Comparison of ENCODE assay signal across 27 cellular contexts in the genomic region with DNA sequence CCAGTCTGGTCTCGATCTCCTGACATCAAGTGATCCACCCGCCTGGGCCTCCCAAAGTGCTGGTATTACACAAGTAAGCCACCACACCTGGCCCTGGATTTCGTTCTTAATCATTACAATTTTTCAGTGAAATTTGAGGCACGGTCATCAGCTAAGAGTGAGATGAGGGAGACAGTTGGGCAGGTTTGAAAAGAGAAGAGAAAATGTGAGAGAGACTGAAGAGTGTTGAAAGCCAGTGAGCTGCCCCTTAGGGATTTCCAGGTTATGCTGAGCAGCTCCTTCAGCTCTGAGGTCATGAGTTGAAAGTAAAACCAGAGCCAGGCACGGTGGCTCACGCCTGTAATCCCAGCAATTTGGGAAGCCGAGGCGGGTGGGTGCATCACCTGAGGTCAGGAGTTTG. TPM values are rescaled to one million over a fixed set of nuclear protein-coding genes. Genes with fewer than 3 reads are reported as not detected.
A peak's percentile ranks its signal among the peaks of the same experiment; 100 is the strongest.
DNase-seq lines count a peak whose midpoint lies in the region; ATAC-seq, FAIRE-seq and TF ChIP-seq lines count a peak whose summit lies in the region.
"Had no signal": no experiment of that assay in that cellular context is flagged by ENCODE, and none has a peak within 500 bp of the region (broad histone marks: within the 10 kb centered on the region; RNA-seq: fewer than 3 reads in every experiment).

No MANE protein-coding gene starts in this region.

- RAD21 ChIA-PET in GM12878 (lab: Charles Lee; ENCODE audit: unreplicated experiment), result interaction anchor here (0.7 to 1.6 kb wide), 5 partner anchors 21 to 349 kb away, joined by 3 to 7 read pairs (median 4); no protein-coding TSS in a partner anchor

- no peaks in the 10 kb centered on the region for H3K9me3 ChIP-seq in GM12878 (replicated peaks; ENCODE audit: control insufficient read depth, insufficient read depth, low read length)
- H3K9me3 ChIP-seq in left lung, result no peaks in the 10 kb centered on the region
- H3K9me3 ChIP-seq: neutrophil, stomach, tibial nerve had no signal

- CTCF ChIA-PET in GM12878 (lab: Yijun Ruan, JAX), result no interaction called here

- H3K79me2 ChIP-seq in GM12878 (ENCODE audit: control insufficient read depth, insufficient read depth, low read length), result no peaks in the 10 kb centered on the region

- no TSS peak for BruUV-seq in GM12878 (replicated peaks; lab: Mats Ljungman, UMichigan)

- TF ChIP-seq EP300 in GM12878 (IDR thresholded peaks at IDR 0.05; ENCODE audit: borderline replicate concordance in 1 of 2, control insufficient read depth in 1 of 2, low read depth in 2 of 2, low read length in 2 of 2), result peak in 1 of 2 experiments; percentile 19; a peak in 1 of 4 replicates

- TF ChIP-seq CTCF in GM12878 (IDR thresholded peaks at IDR 0.05 in 2 of 3, conservative IDR thresholded peaks at IDR 0.05 in 1 of 3; ENCODE audit: control insufficient read depth in 2 of 3, extremely low read depth in 1 of 3, insufficient read depth in 1 of 3, low read depth in 3 of 3, low read length in 3 of 3) (no peak), left lung (IDR thresholded peaks at IDR 0.05) (no peak)

- H4K20me1 ChIP-seq in GM12878 (ENCODE audit: control insufficient read depth, insufficient read depth), result no peaks in the 10 kb centered on the region

- ATAC-seq in GM18907 (IDR thresholded peaks at IDR 0.05; ENCODE audit: unreplicated experiment) (peak; percentile 30), HG02759 (IDR thresholded peaks at IDR 0.05; ENCODE audit: unreplicated experiment) (peak; percentile 31), GM12878 (peak; percentile 51), GM18505 (IDR thresholded peaks at IDR 0.05; ENCODE audit: unreplicated experiment) (no peak), left lung (no peak)
- ATAC-seq: Right ventricle myocardium inferior had no signal

- H3K36me3 ChIP-seq in GM12878 (ENCODE audit: control insufficient read depth in 2 of 2, insufficient read depth in 2 of 2, low read length in 1 of 2) (no peaks in the 10 kb centered on the region), left lung (no peaks in the 10 kb centered on the region)
- H3K36me3 ChIP-seq: cardiac muscle cell, neutrophil, stomach, tibial nerve had no signal

- peak overlapping the region; percentile 59 for H3K4me2 ChIP-seq in GM12878 (ENCODE audit: control insufficient read depth, insufficient read depth)

- H3K4me1 ChIP-seq in GM12878 (ENCODE audit: control insufficient read depth, insufficient read depth, low read length) (peaks cover 53% of the 10 kb centered on the region), left lung (peaks cover 0 to 20% of the 10 kb centered on the region in 2 donors)
- H3K4me1 ChIP-seq: tibial nerve had no signal

- in situ Hi-C loops in GM12878 (cut with MboI), result loop anchor here (10.0 kb wide), 1 partner anchor 874 kb away; no protein-coding TSS in a partner anchor

- SMC1A ChIA-PET in GM12878 (lab: Charles Lee; ENCODE audit: uncharacterized antibody, unreplicated experiment), result interaction anchor here (0.7 to 4.0 kb wide), 11 partner anchors 8 to 79 kb away, joined by 3 to 31 read pairs (median 3); a partner anchor contains a TSS

- peak overlapping the region; percentile 81 for H2AFZ ChIP-seq in GM12878 (ENCODE audit: control insufficient read depth, low read depth, low read length)
- H2AFZ ChIP-seq: GM23248 had no signal

- H3K27me3 ChIP-seq in GM12878 (replicated peaks in 1 of 2; ENCODE audit: control insufficient read depth in 2 of 2, insufficient read depth in 2 of 2, low read length in 1 of 2) (no peaks in the 10 kb centered on the region), left lung (no peaks in the 10 kb centered on the region)
- H3K27me3 ChIP-seq: cardiac muscle cell, neutrophil, stomach, tibial nerve had no signal

- under 1% methylated on average over 8 of the region's 8 CpGs for WGBS in GM12878 (ENCODE audit: insufficient coverage, insufficient replicate concordance, low lambda C conversion rate, missing lambda C conversion rate)

- H3K27ac ChIP-seq in GM12878 (ENCODE audit: control insufficient read depth, insufficient read depth) (peak overlapping the region; percentile 88), left lung (no peak overlapping the region)
- H3K27ac ChIP-seq: cardiac muscle cell, GM23248, neutrophil, stomach, tibial nerve had no signal

- peak overlapping the region; percentile 61 for H3K9ac ChIP-seq in GM12878 (ENCODE audit: control insufficient read depth, insufficient read depth, low read length)
- H3K9ac ChIP-seq: GM23248 had no signal

- intact Hi-C loops in GM12878 (cut with micrococcal nuclease; ENCODE audit: unreplicated experiment), result no loop called here
- intact Hi-C loops in left lung (cut with DNase I), result no loop called here

- TF ChIP-seq POLR2A in GM12892 (IDR thresholded peaks at IDR 0.05; ENCODE audit: low read depth, low read length) (no peak), GM12878 (IDR thresholded peaks at IDR 0.05; ENCODE audit: low read depth, low read length) (no peak), GM18505 (IDR thresholded peaks at IDR 0.05; ENCODE audit: borderline replicate concordance, extremely low read depth, insufficient read depth, insufficient read length) (no peak)

- H3K4me3 ChIP-seq in GM12878 (peak overlapping the region; percentile 43; the same call in 1 of the 2 replicates), left lung (no peak overlapping the region)
- H3K4me3 ChIP-seq: cardiac muscle cell, GM23248, stomach, tibial nerve had no signal

- TF ChIP-seq RAD21 in GM12878 (IDR thresholded peaks at IDR 0.05; ENCODE audit: insufficient read depth, low read depth, low read length), result no peak

- POLR2A ChIA-PET in GM12878 (lab: Charles Lee), result interaction anchor here (1.2 to 2.0 kb wide), 3 partner anchors 21 to 75 kb away, joined by 6 to 10 read pairs (median 7); no protein-coding TSS in a partner anchor

- peak; percentile 54 for FAIRE-seq in GM12892 (lab: Jason Lieb, UNC)
- FAIRE-seq in GM12878 (lab: Jason Lieb, UNC), result peak; percentile 56
- FAIRE-seq in HTR-8/SVneo (lab: Jason Lieb, UNC), result no peak
- FAIRE-seq: endometrium had no signal

- DNase-seq in GM12892 (ENCODE audit: insufficient read length), result no peak
- peak; percentile 69 for DNase-seq in GM12878 (ENCODE audit: low read depth, low spot score)
- no peak for DNase-seq in HTR-8/SVneo (ENCODE audit: insufficient read length, low spot score)
- DNase-seq in stimulated activated naive CD4-positive, alpha-beta T cell (lab: John Stamatoyannopoulos, UW), result no peak
- no peak for DNase-seq in left lung
- DNase-seq: activated CD4-positive, alpha-beta T cell treated with anti-CD3 and anti-CD28 coated beads, Interleukin-2, amount 50 U/mL, for 4 hours; activated naive CD4-positive, alpha-beta T cell; activated T-cell treated with anti-CD3 and anti-CD28 coated beads, Interleukin-2, amount 50 U/mL, for 1 hour; amniotic stem cell; CD4-positive, CD25-positive, alpha-beta regulatory T cell; cortex of kidney; GM23248; HFFc6; KG1; mammary epithelial cell; NCI-H1694; stimulated activated CD4-positive, alpha-beta T cell treated with anti-CD3 and anti-CD28 coated beads, Interleukin-2, amount 100 ng/mL, for 48 hours; stomach; T-helper 9 cell had no signal

TF ChIP-seq in GM12878, 131 proteins besides CTCF, POLR2A, EP300 and RAD21 (continues in another document):
- TF ChIP-seq POLR2AphosphoS5 (IDR thresholded peaks at IDR 0.05; ENCODE audit: low read length), result no peak
- peak; percentile 12; the same call in 1 of the 2 replicates for TF ChIP-seq YY1 (IDR thresholded peaks at IDR 0.05; ENCODE audit: low read depth, low read length)
- TF ChIP-seq CREM (IDR thresholded peaks at IDR 0.05; ENCODE audit: low read depth), result peak; percentile 68
- peak; percentile 90 for TF ChIP-seq TCF12 (IDR thresholded peaks at IDR 0.05; ENCODE audit: low read depth, low read length)
- peak; percentile 62 for TF ChIP-seq RUNX3 (IDR thresholded peaks at IDR 0.05; ENCODE audit: low read length)
- no peak; the same call in 1 of the 2 replicates for TF ChIP-seq ZNF217 (IDR thresholded peaks at IDR 0.05)

RNA-seq across cellular contexts. Expression of a gene that starts 5.9 kb away (rescaled TPM):
- polyA plus RNA-seq in GM12892 (2012; ENCODE audit: missing spikeins), result 21.0 TPM
- 60.0 and 61.3 TPM in 2 replicates for total RNA-seq in GM12878 (2013; cell fraction: nucleolus; rRNA removed)
- total RNA-seq in GM12878 (2014; rRNA removed) (21.0 and 25.0 TPM in 2 replicates), GM12878 (2014; rRNA removed; fragmentation: Illumina TruSeq; extraction: Trizol) (42.6 and 44.2 TPM in 2 replicates), GM12878 (2021) (27.6 and 30.6 TPM in 2 replicates), left lung (10 to 100 TPM; 14.5 to 18.7 TPM)
- 14.9 TPM for polyA plus RNA-seq in GM12878 (2011; ENCODE audit: low read depth)
- polyA plus RNA-seq in GM12878 (2011; rRNA removed) (24.3 and 37.9 TPM in 2 replicates), GM12878 (2014; fragmentation: Illumina TruSeq; extraction: Trizol) (44.4 and 57.4 TPM in 2 replicates), GM12878 (2014; fragmentation: Nextera tagmentation; extraction: Ambion mirVana) (10 to 100 TPM; 21.2 to 22.2 TPM), GM12878 (2014; rRNA removed) (19.6 and 24.0 TPM in 2 replicates), GM12878 (2016; fragmentation: Nextera tagmentation; extraction: Ambion mirVana) (10 to 100 TPM; 34.2 to 34.6 TPM)
- 9.4 TPM in 2 replicates for polyA plus RNA-seq in GM12878 (2011; cell fraction: cytosol; rRNA removed)
- 11.4 and 14.7 TPM in 2 replicates for polyA plus RNA-seq in GM12878 (2011; cell fraction: nucleus; rRNA removed)
- polyA plus RNA-seq in GM12878 (2012), result 21.4 and 22.2 TPM in 2 replicates
- polyA minus RNA-seq in GM12878 (2011; rRNA and poly(A)+ RNA removed), result 15.9 and 23.0 TPM in 2 replicates
- polyA minus RNA-seq in GM12878 (2011; cell fraction: cytosol; rRNA and poly(A)+ RNA removed), result 7.8 and 9.9 TPM in 2 replicates
- polyA minus RNA-seq in GM12878 (2011; cell fraction: nucleus; rRNA and poly(A)+ RNA removed), result 10.0 and 14.7 TPM in 2 replicates

RNA-seq across cellular contexts. Expression of a gene that starts 20.2 kb away (rescaled TPM):
- 16.0 TPM for polyA plus RNA-seq in GM12892 (2012; ENCODE audit: missing spikeins)
- 62.0 and 80.8 TPM in 2 replicates for total RNA-seq in GM12878 (2013; cell fraction: nucleolus; rRNA removed)
- total RNA-seq in GM12878 (2014; rRNA removed), result 23.7 and 27.0 TPM in 2 replicates
- total RNA-seq in GM12878 (2014; rRNA removed; fragmentation: Illumina TruSeq; extraction: Trizol), result 26.3 and 29.0 TPM in 2 replicates
- 33.9 and 35.0 TPM in 2 replicates for total RNA-seq in GM12878 (2021)
- polyA plus RNA-seq in GM12878 (2011; ENCODE audit: low read depth), result 14.5 TPM
- polyA plus RNA-seq in GM12878 (2011; rRNA removed), result 26.2 and 26.6 TPM in 2 replicates
- 24.4 and 40.2 TPM in 2 replicates for polyA plus RNA-seq in GM12878 (2011; cell fraction: cytosol; rRNA removed)
- polyA plus RNA-seq in GM12878 (2011; cell fraction: nucleus; rRNA removed), result 14.8 and 15.8 TPM in 2 replicates
- 14.8 and 20.4 TPM in 2 replicates for polyA plus RNA-seq in GM12878 (2012)
- 29.5 and 35.9 TPM in 2 replicates for polyA plus RNA-seq in GM12878 (2014; fragmentation: Illumina TruSeq; extraction: Trizol)
- polyA plus RNA-seq in GM12878 (2014; fragmentation: Nextera tagmentation; extraction: Ambion mirVana), result 10 to 100 TPM; 11.3 to 12.0 TPM
- 24.0 and 27.5 TPM in 2 replicates for polyA plus RNA-seq in GM12878 (2014; rRNA removed)
- 10 to 100 TPM; 28.8 to 31.9 TPM for polyA plus RNA-seq in GM12878 (2016; fragmentation: Nextera tagmentation; extraction: Ambion mirVana)
- 63.1 and 90.8 TPM in 2 replicates for polyA minus RNA-seq in GM12878 (2011; rRNA and poly(A)+ RNA removed)
- 22.9 and 26.3 TPM in 2 replicates for polyA minus RNA-seq in GM12878 (2011; cell fraction: cytosol; rRNA and poly(A)+ RNA removed)
- 18.8 and 20.7 TPM in 2 replicates for polyA minus RNA-seq in GM12878 (2011; cell fraction: nucleus; rRNA and poly(A)+ RNA removed)
- 10 to 100 TPM; 17.5 to 26.7 TPM for total RNA-seq in left lung

Comparison
In these comparisons a context has a peak if more than half of its experiments do, and no peak if none do; other contexts are left out.
1. ATAC-seq: peak in GM18907 (single experiment), HG02759 (single experiment) and GM12878 (single experiment); none in GM18505 (single experiment) and left lung (single experiment).